In genomic region chr11:71062199-71062598, GRCh38 we compare ENCODE assay signal across 17 cellular contexts.
DNase-seq lines count a peak whose midpoint lies in the region; ATAC-seq, FAIRE-seq and TF ChIP-seq lines count a peak whose summit lies in the region.
"Had no signal": no experiment of that assay in that cellular context is flagged by ENCODE, and none has a peak within 500 bp of the region (broad histone marks: within the 10 kb centered on the region; RNA-seq: fewer than 3 reads in every experiment).

No MANE protein-coding gene starts in this region.

- H3K36me3 ChIP-seq in HepG2 (replicated peaks in 1 of 2; ENCODE audit: control insufficient read depth in 1 of 2, insufficient read depth in 2 of 2, low read length in 2 of 2) (peaks cover 7 to 37% of the 10 kb centered on the region in 2 experiments; a peak in 4 of 5 replicates), right lobe of liver (no peaks in the 10 kb centered on the region), HCT116 (ENCODE audit: control insufficient read depth in 1 of 2, insufficient read depth in 2 of 2, low read length in 2 of 2) (no peaks in the 10 kb centered on the region)
- H3K36me3 ChIP-seq: BLaER1 treated with 17β-estradiol and CSF1 and Interleukin-3, amounts not matched to agents 10 nM and 100 nM had no signal

- no peak for DNase-seq in HepG2 (ENCODE audit: low spot score)
- DNase-seq in right lobe of liver: no peak
- DNase-seq in HCT116 (ENCODE audit: low read depth, low spot score): no peak
- no peak for DNase-seq in WTC11 (ENCODE audit: low spot score)
- DNase-seq in iPS-NIHi7 (ENCODE audit: extremely low spot score): peak; percentile 56
- no peak for DNase-seq in NOMO-1 (lab: John Stamatoyannopoulos, UW; ENCODE audit: unreplicated experiment in 2 of 2)
- DNase-seq in NCI-H2196 treated with DMSO at 0.1 percent for 48 hours (lab: John Stamatoyannopoulos, UW; ENCODE audit: unreplicated experiment): no peak
- DNase-seq in activated CD4-positive, alpha-beta T cell treated with anti-CD3 and anti-CD28 coated beads, Interleukin-2, amount 10 ng/mL, durations not matched to agents 7 days and 5 days: no peak
- DNase-seq: 8988T; CD4-positive, alpha-beta T cell; DMS153; DMS79 treated with DMSO at 0.1 percent for 48 hours; GDM1 had no signal

- peak; percentile 28; the same call in 1 of the 3 replicates for ATAC-seq in HepG2
- ATAC-seq in right lobe of liver: no peak
- no peak for ATAC-seq in HCT116
- ATAC-seq in WTC11: no peak

- H3K4me3 Mint-ChIP-seq in WTC11: no peak overlapping the region
- no peak overlapping the region for H3K4me3 Mint-ChIP-seq in activated CD4-positive, alpha-beta T cell treated with anti-CD3 and anti-CD28 coated beads, Interleukin-2, amount 10 ng/mL, durations not matched to agents 7 days and 5 days
- H3K4me3 Mint-ChIP-seq: CD4-positive, alpha-beta T cell had no signal

- no peaks in the 10 kb centered on the region for H3K79me2 ChIP-seq in HepG2 (ENCODE audit: insufficient read depth, low read length)
- H3K79me2 ChIP-seq in HCT116 (ENCODE audit: insufficient read depth, low read length): no peaks in the 10 kb centered on the region

- H3K36me3 Mint-ChIP-seq in WTC11: peaks cover 3% of the 10 kb centered on the region
- H3K36me3 Mint-ChIP-seq in activated CD4-positive, alpha-beta T cell treated with anti-CD3 and anti-CD28 coated beads, Interleukin-2, amount 10 ng/mL, durations not matched to agents 7 days and 5 days (ENCODE audit: low read depth): no peaks in the 10 kb centered on the region

- H4K20me1 ChIP-seq in HepG2 (ENCODE audit: insufficient read depth, low read length) (peaks cover 6% of the 10 kb centered on the region; the same call in 1 of the 2 replicates), HCT116 (ENCODE audit: insufficient read depth) (no peaks in the 10 kb centered on the region)

- TF ChIP-seq EP300 in HepG2 (IDR thresholded peaks at IDR 0.05; ENCODE audit: low read depth in 2 of 2, low read length in 2 of 2) (no peak), HepG2 (CRISPR knock-in tag; IDR thresholded peaks at IDR 0.05; ENCODE audit: borderline replicate concordance) (no peak)

- H3K27me3 Mint-ChIP-seq in WTC11 (ENCODE audit: low read depth): no peaks in the 10 kb centered on the region
- H3K27me3 Mint-ChIP-seq in activated CD4-positive, alpha-beta T cell treated with anti-CD3 and anti-CD28 coated beads, Interleukin-2, amount 10 ng/mL, durations not matched to agents 7 days and 5 days: peaks cover 2% of the 10 kb centered on the region

- no peaks in the 10 kb centered on the region for H3K4me1 ChIP-seq in HepG2 (ENCODE audit: insufficient read depth, low read length)
- H3K4me1 ChIP-seq in right lobe of liver: peaks cover 0 to 5% (median 0%) of the 10 kb centered on the region in 4 donors
- no peaks in the 10 kb centered on the region for H3K4me1 ChIP-seq in HCT116 (ENCODE audit: control insufficient read depth in 1 of 2, insufficient read depth in 2 of 2, low read length in 2 of 2)

- H3K4me3 ChIP-seq in HepG2 (replicated peaks in 1 of 3; ENCODE audit: insufficient read depth in 1 of 3, low read depth in 2 of 3, low read length in 3 of 3) (no peak overlapping the region), right lobe of liver (no peak overlapping the region), HCT116 (replicated peaks in 1 of 2; ENCODE audit: low read depth in 1 of 2, low read length in 2 of 2) (no peak overlapping the region)
- H3K4me3 ChIP-seq: BLaER1 treated with 17β-estradiol and CSF1 and Interleukin-3, amounts not matched to agents 10 nM and 100 nM had no signal

- BruUV-seq in HepG2 (replicated peaks; lab: Mats Ljungman, UMichigan) (TSS peak; percentile 40), HCT116 (replicated peaks; lab: Mats Ljungman, UMichigan) (no TSS peak)

- in situ Hi-C loops in HepG2 (cut with HindIII; ENCODE audit: extremely low pct_ligation_motif_present, low pct_unique_long_range_greater_than_20kb): no loop called here

- H3K27ac Mint-ChIP-seq in WTC11: peak overlapping the region; percentile 58; the same call in 1 of the 2 replicates
- no peak overlapping the region for H3K27ac Mint-ChIP-seq in activated CD4-positive, alpha-beta T cell treated with anti-CD3 and anti-CD28 coated beads, Interleukin-2, amount 10 ng/mL, durations not matched to agents 7 days and 5 days
- H3K27ac Mint-ChIP-seq: CD4-positive, alpha-beta T cell had no signal

- H3K9ac ChIP-seq in HepG2 (ENCODE audit: insufficient read depth, low read depth, low read length) (no peak overlapping the region), HCT116 (ENCODE audit: low read length) (no peak overlapping the region)
- H3K9ac ChIP-seq: BLaER1 treated with 17β-estradiol and CSF1 and Interleukin-3, amounts not matched to agents 10 nM and 100 nM had no signal

- H2AFZ ChIP-seq in HepG2 (ENCODE audit: low read length) (no peak overlapping the region), HCT116 (ENCODE audit: low read depth, low read length, poor library complexity, severe bottlenecking) (no peak overlapping the region)

- TF ChIP-seq RAD21 in HepG2 (CRISPR knock-in tag; IDR thresholded peaks at IDR 0.05) (no peak), HCT116 (IDR thresholded peaks at IDR 0.05; ENCODE audit: low read depth) (no peak)

- peaks cover 8% of the 10 kb centered on the region for H3K4me1 Mint-ChIP-seq in WTC11
- no peaks in the 10 kb centered on the region for H3K4me1 Mint-ChIP-seq in activated CD4-positive, alpha-beta T cell treated with anti-CD3 and anti-CD28 coated beads, Interleukin-2, amount 10 ng/mL, durations not matched to agents 7 days and 5 days

- 98% methylated on average over 3 of the region's 3 CpGs for WGBS in HepG2 (ENCODE audit: low lambda C conversion rate)
- 94% methylated on average over 3 of the region's 3 CpGs for WGBS in right lobe of liver (ENCODE audit: insufficient coverage, low coverage, low lambda C conversion rate, missing lambda C conversion rate)

- POLR2A ChIA-PET in HepG2 (lab: Yijun Ruan, JAX): no interaction called here
- POLR2A ChIA-PET in HCT116 (lab: Charles Lee): no interaction called here
- POLR2A ChIA-PET in WTC11 (lab: Charles Lee): no interaction called here
- POLR2A ChIA-PET in activated CD4-positive, alpha-beta T cell treated with anti-CD3 and anti-CD28 coated beads, Interleukin-2, amount 10 ng/mL, durations not matched to agents 7 days and 5 days (lab: Charles Lee): no interaction called here

- peak; percentile 20; the same call in 1 of the 2 replicates for TF ChIP-seq CTCF in HepG2 (CRISPR knock-in tag; IDR thresholded peaks at IDR 0.05)
- TF ChIP-seq CTCF in right lobe of liver (IDR thresholded peaks at IDR 0.05): no peak
- TF ChIP-seq CTCF in HCT116 (IDR thresholded peaks at IDR 0.05 in 2 of 3, conservative IDR thresholded peaks at IDR 0.05 in 1 of 3; ENCODE audit: borderline replicate concordance in 1 of 3, insufficient read depth in 1 of 3, low read depth in 2 of 3, low read length in 2 of 3): peak in 2 of 3 experiments; percentile 14 to 20; a peak in 3 of 6 replicates
- no peak for TF ChIP-seq CTCF in WTC11 (IDR thresholded peaks at IDR 0.05)

- no peak for FAIRE-seq in HepG2 (lab: Jason Lieb, UNC)
- FAIRE-seq: D721Med, GM12892, H54 had no signal

- no peaks in the 10 kb centered on the region for H3K9me2 ChIP-seq in HCT116 (ENCODE audit: insufficient read depth)

- H3K27ac ChIP-seq in HepG2 (ENCODE audit: extremely low read length, insufficient read depth, low read length): no peak overlapping the region
- no peak overlapping the region for H3K27ac ChIP-seq in right lobe of liver
- H3K27ac ChIP-seq in HCT116 (ENCODE audit: low read depth, low read length): no peak overlapping the region
- H3K27ac ChIP-seq: BLaER1 treated with 17β-estradiol and CSF1 and Interleukin-3, amounts not matched to agents 10 nM and 100 nM had no signal

- no peaks in the 10 kb centered on the region for H3K27me3 ChIP-seq in HepG2 (ENCODE audit: control insufficient read depth in 1 of 2, insufficient read depth in 2 of 2, low read length in 2 of 2)
- no peaks in the 10 kb centered on the region for H3K27me3 ChIP-seq in right lobe of liver
- H3K27me3 ChIP-seq in HCT116 (ENCODE audit: insufficient read depth, low read length): no peaks in the 10 kb centered on the region
- H3K27me3 ChIP-seq: BLaER1 treated with 17β-estradiol and CSF1 and Interleukin-3, amounts not matched to agents 10 nM and 100 nM had no signal

- no peaks in the 10 kb centered on the region for H3K9me3 ChIP-seq in HepG2 (ENCODE audit: low read length)
- no peaks in the 10 kb centered on the region for H3K9me3 ChIP-seq in right lobe of liver
- no peaks in the 10 kb centered on the region for H3K9me3 ChIP-seq in HCT116 (ENCODE audit: control insufficient read depth in 1 of 2, insufficient read depth in 1 of 2, low read depth in 1 of 2, low read length in 2 of 2)
- H3K9me3 ChIP-seq: BLaER1 treated with 17β-estradiol and CSF1 and Interleukin-3, amounts not matched to agents 10 nM and 100 nM had no signal

- no peaks in the 10 kb centered on the region for H3K9me3 Mint-ChIP-seq in WTC11
- H3K9me3 Mint-ChIP-seq in activated CD4-positive, alpha-beta T cell treated with anti-CD3 and anti-CD28 coated beads, Interleukin-2, amount 10 ng/mL, durations not matched to agents 7 days and 5 days: no peaks in the 10 kb centered on the region
- H3K9me3 Mint-ChIP-seq: CD4-positive, alpha-beta T cell had no signal

- CTCF ChIA-PET in HepG2 (lab: Yijun Ruan, JAX; ENCODE audit: low intra/inter-chr PET ratio, low total read pairs): no interaction called here
- CTCF ChIA-PET in HCT116 (lab: Charles Lee): no interaction called here
- CTCF ChIA-PET in WTC11 (lab: Charles Lee): no interaction called here
- CTCF ChIA-PET in activated CD4-positive, alpha-beta T cell treated with anti-CD3 and anti-CD28 coated beads, Interleukin-2, amount 10 ng/mL, durations not matched to agents 7 days and 5 days (lab: Charles Lee): no interaction called here

- RAD21 ChIA-PET in HCT116 (lab: Charles Lee; ENCODE audit: low non-redundant PET in 1 of 2, low total read pairs in 2 of 2, uncharacterized antibody in 2 of 2, unreplicated experiment in 2 of 2): no interaction called here

- H3K4me2 ChIP-seq in HepG2 (ENCODE audit: low read depth, low read length): no peak overlapping the region
- H3K4me2 ChIP-seq in HCT116 (ENCODE audit: low read length): no peak overlapping the region
- H3K4me2 ChIP-seq: BLaER1 treated with 17β-estradiol and CSF1 and Interleukin-3, amounts not matched to agents 10 nM and 100 nM had no signal

- intact Hi-C loops in HepG2 (cut with micrococcal nuclease; ENCODE audit: unreplicated experiment) (no loop called here), right lobe of liver (cut with DNase I) (no loop called here), HCT116 (cut with micrococcal nuclease) (no loop called here)

- no peak for TF ChIP-seq POLR2A in HepG2 (IDR thresholded peaks at IDR 0.05; ENCODE audit: insufficient read depth in 1 of 2, low read depth in 2 of 2, low read length in 2 of 2)
- no peak for TF ChIP-seq POLR2A in right lobe of liver (IDR thresholded peaks at IDR 0.05)
- no peak for TF ChIP-seq POLR2A in HCT116 (IDR thresholded peaks at IDR 0.05; ENCODE audit: borderline replicate concordance, extremely low read depth, insufficient read depth, insufficient read length)

TF ChIP-seq in HepG2, 621 proteins besides CTCF, POLR2A, EP300 and RAD21 (continues in another document):
- TF ChIP-seq MEF2D (CRISPR knock-in tag; IDR thresholded peaks at IDR 0.05): no peak

TF ChIP-seq in HCT116, 20 proteins besides CTCF, POLR2A, EP300 and RAD21 (continues in another document):
- TF ChIP-seq SP1 (IDR thresholded peaks at IDR 0.05; ENCODE audit: low read depth): no peak

TF ChIP-seq in WTC11, 78 proteins besides CTCF, POLR2A, EP300 and RAD21 (continues in another document):
- TF ChIP-seq JUN (CRISPR knock-in tag; IDR thresholded peaks at IDR 0.05): no peak
- no peak for TF ChIP-seq PRRX2 (CRISPR knock-in tag; IDR thresholded peaks at IDR 0.05)

Comparison
In these comparisons a context has a peak if more than half of its experiments do, and no peak if none do; other contexts are left out.
1. CTCF ChIP-seq: peak in HepG2 (single experiment) and HCT116 (2 of 3); none in right lobe of liver (0 of 4) and WTC11 (single experiment).
2. Of the 50 proteins assayed by ChIP-seq in both HepG2 and WTC11: peak only in HepG2: CTCF; only in WTC11: none; in both: none; in neither: 49.